26 cellular contexts compared by ENCODE assay signal in genomic region chr16:71707199-71707598, GRCh38. TPM values are rescaled to one million over a fixed set of nuclear protein-coding genes. Genes with fewer than 3 reads are reported as not detected.
DNase-seq lines count a peak whose midpoint lies in the region; ATAC-seq and TF ChIP-seq lines count a peak whose summit lies in the region.
"Had no signal": no experiment of that assay in that cellular context is flagged by ENCODE, and none has a peak within 500 bp of the region (broad histone marks: within the 10 kb centered on the region; RNA-seq: fewer than 3 reads in every experiment).

No MANE protein-coding gene starts in this region.

- H3K4ac ChIP-seq in mesenchymal stem cell (ENCODE audit: low read depth in 1 of 2, low read length in 2 of 2): no peak overlapping the region

- H2AFZ ChIP-seq in mesenchymal stem cell (ENCODE audit: low read depth, low read length): no peak overlapping the region
- H2AFZ ChIP-seq: parathyroid adenoma had no signal

- no peak overlapping the region for H2BK15ac ChIP-seq in mesenchymal stem cell (ENCODE audit: low read depth, poor library complexity, severe bottlenecking)

- H3K4me1 ChIP-seq in HAP-1: peaks cover 36% of the 10 kb centered on the region
- no peaks in the 10 kb centered on the region for H3K4me1 ChIP-seq in breast epithelium
- peaks cover 17% of the 10 kb centered on the region for H3K4me1 ChIP-seq in mesenchymal stem cell (ENCODE audit: control insufficient read depth, insufficient read depth, low read depth, low read length)
- H3K4me1 ChIP-seq: right atrium auricular region had no signal

- H3K18ac ChIP-seq in mesenchymal stem cell (ENCODE audit: low read depth in 1 of 2, low read length in 2 of 2): no peak overlapping the region

- no peak overlapping the region for H3K4me3 Mint-ChIP-seq in activated CD4-positive, alpha-beta memory T cell treated with anti-CD3 and anti-CD28 coated beads for 36 hours
- H3K4me3 Mint-ChIP-seq: activated CD4-positive, alpha-beta T cell treated with anti-CD3 and anti-CD28 coated beads for 36 hours; central memory CD8-positive, alpha-beta T cell; nephron; stimulated activated effector memory CD8-positive, alpha-beta T cell treated with anti-CD3 and anti-CD28 coated beads, Interleukin-12 subunit alpha, Interleukin-12 subunit beta, amount 100 ng/mL, for 72 hours had no signal

- WGBS in mesenchymal stem cell: 93% methylated on average over 5 of the region's 7 CpGs

- H3K9me3 ChIP-seq in HAP-1: no peaks in the 10 kb centered on the region
- no peaks in the 10 kb centered on the region for H3K9me3 ChIP-seq in breast epithelium
- H3K9me3 ChIP-seq in mesenchymal stem cell (ENCODE audit: control insufficient read depth, low read length): no peaks in the 10 kb centered on the region
- H3K9me3 ChIP-seq: mucosa of descending colon, right atrium auricular region, upper lobe of right lung had no signal

- no peak overlapping the region for H4K91ac ChIP-seq in mesenchymal stem cell (ENCODE audit: low read length)

- POLR2A ChIA-PET in activated CD4-positive, alpha-beta memory T cell treated with anti-CD3 and anti-CD28 coated beads for 36 hours (lab: Charles Lee): no interaction called here

- no peak overlapping the region for H3K14ac ChIP-seq in mesenchymal stem cell (ENCODE audit: low read length in 2 of 2)

- peaks cover 5% of the 10 kb centered on the region for H3K4me1 Mint-ChIP-seq in activated CD4-positive, alpha-beta memory T cell treated with anti-CD3 and anti-CD28 coated beads for 36 hours (ENCODE audit: low read depth)
- H3K4me1 Mint-ChIP-seq: stimulated activated effector memory CD8-positive, alpha-beta T cell treated with anti-CD3 and anti-CD28 coated beads, Interleukin-12 subunit alpha, Interleukin-12 subunit beta, amount 100 ng/mL, for 72 hours had no signal

- H3K79me1 ChIP-seq in mesenchymal stem cell (replicated peaks; ENCODE audit: low read length, poor library complexity, severe bottlenecking): peaks cover 15% of the 10 kb centered on the region

- CTCF ChIA-PET in activated CD4-positive, alpha-beta memory T cell treated with anti-CD3 and anti-CD28 coated beads for 36 hours (lab: Charles Lee): no interaction called here

- intact Hi-C loops in breast epithelium (cut with DNase I; ENCODE audit: low total_unique reads): no loop called here
- intact Hi-C loops in activated CD4-positive, alpha-beta memory T cell treated with anti-CD3 and anti-CD28 coated beads for 36 hours (cut with micrococcal nuclease): no loop called here

- H3K36me3 ChIP-seq in HAP-1 (replicated peaks) (no peaks in the 10 kb centered on the region; the same call in 1 of the 2 replicates), breast epithelium (no peaks in the 10 kb centered on the region), mesenchymal stem cell (ENCODE audit: control insufficient read depth in 1 of 2, insufficient read depth in 2 of 2, low read depth in 1 of 2, low read length in 2 of 2) (peaks cover 0 to 6% of the 10 kb centered on the region in 2 experiments)
- H3K36me3 ChIP-seq: right atrium auricular region, upper lobe of right lung had no signal

- no peaks in the 10 kb centered on the region for H3K9me3 Mint-ChIP-seq in activated CD4-positive, alpha-beta memory T cell treated with anti-CD3 and anti-CD28 coated beads for 36 hours
- H3K9me3 Mint-ChIP-seq: central memory CD8-positive, alpha-beta T cell; nephron; stimulated activated effector memory CD8-positive, alpha-beta T cell treated with anti-CD3 and anti-CD28 coated beads, Interleukin-12 subunit alpha, Interleukin-12 subunit beta, amount 100 ng/mL, for 72 hours had no signal

- H3K27ac Mint-ChIP-seq in activated CD4-positive, alpha-beta memory T cell treated with anti-CD3 and anti-CD28 coated beads for 36 hours: no peak overlapping the region
- H3K27ac Mint-ChIP-seq: activated CD4-positive, alpha-beta T cell treated with anti-CD3 and anti-CD28 coated beads for 36 hours; nephron; stimulated activated effector memory CD8-positive, alpha-beta T cell treated with anti-CD3 and anti-CD28 coated beads, Interleukin-12 subunit alpha, Interleukin-12 subunit beta, amount 100 ng/mL, for 72 hours had no signal

- DNase-seq in HAP-1 (ENCODE audit: low spot score in 2 of 2) (peak; percentile 70 to 92), breast epithelium (ENCODE audit: low spot score in 2 of 2) (no peak), mesenchymal stem cell (no peak)
- no peak for DNase-seq in activated CD4-positive, alpha-beta memory T cell treated with anti-CD3 and anti-CD28 coated beads for 36 hours
- DNase-seq in activated CD8-positive, alpha-beta memory T cell treated with anti-CD3 and anti-CD28 coated beads, Interleukin-2, amount 50 U/mL, for 48 hours: no peak
- DNase-seq: activated CD4-positive, alpha-beta T cell treated with anti-CD3 and anti-CD28 coated beads for 36 hours; activated CD8-positive, alpha-beta memory T cell treated with anti-CD3 and anti-CD28 coated beads for 24 hours; activated effector memory CD4-positive, alpha-beta T cell treated with anti-CD3 and anti-CD28 coated beads, Interleukin-2, amount 50 U/mL, for 16 hours; activated T-cell treated with anti-CD3 and anti-CD28 coated beads, Interleukin-2, amount 50 U/mL, for 1 hour; dorsolateral prefrontal cortex; EL; mucosa of descending colon; NCI-H1092; NCI-H187; SHP77; stimulated activated CD4-positive, alpha-beta T cell treated with anti-CD3 and anti-CD28 coated beads, Interleukin-12 subunit alpha, Interleukin-12 subunit beta, amount 100 ng/mL, for 4 hours; stimulated activated CD4-positive, alpha-beta T cell treated with anti-CD3 and anti-CD28 coated beads, Interleukin-4, amount 100 ng/mL, for 24 hours; substantia nigra; upper lobe of right lung had no signal

- ATAC-seq in HG03196 (IDR thresholded peaks at IDR 0.05; ENCODE audit: unreplicated experiment) (no peak), HG03571 (IDR thresholded peaks at IDR 0.05; ENCODE audit: unreplicated experiment) (no peak)
- ATAC-seq: activated CD4-positive, alpha-beta T cell treated with anti-CD3 and anti-CD28 coated beads for 36 hours; stimulated activated effector memory CD8-positive, alpha-beta T cell treated with anti-CD3 and anti-CD28 coated beads, Interleukin-12 subunit alpha, Interleukin-12 subunit beta, amount 100 ng/mL, for 72 hours; upper lobe of right lung had no signal

- no peaks in the 10 kb centered on the region for H3K36me3 Mint-ChIP-seq in activated CD4-positive, alpha-beta memory T cell treated with anti-CD3 and anti-CD28 coated beads for 36 hours
- H3K36me3 Mint-ChIP-seq: stimulated activated effector memory CD8-positive, alpha-beta T cell treated with anti-CD3 and anti-CD28 coated beads, Interleukin-12 subunit alpha, Interleukin-12 subunit beta, amount 100 ng/mL, for 72 hours had no signal

- in situ Hi-C loops in HAP-1 (cut with MboI; ENCODE audit: low sequenced_read_pairs): no loop called here

- H3K9ac ChIP-seq in mesenchymal stem cell (ENCODE audit: low read length): no peak overlapping the region
- H3K9ac ChIP-seq: parathyroid adenoma had no signal

- H2BK5ac ChIP-seq in mesenchymal stem cell (ENCODE audit: low read depth, low read length, poor library complexity, severe bottlenecking): no peak overlapping the region

- no peak overlapping the region for H4K8ac ChIP-seq in mesenchymal stem cell (ENCODE audit: low read length)

- no peak overlapping the region for H2BK12ac ChIP-seq in mesenchymal stem cell (ENCODE audit: low read length in 2 of 2)

- H3K23ac ChIP-seq in mesenchymal stem cell (ENCODE audit: low read length in 2 of 2): no peak overlapping the region

- H3K27ac ChIP-seq in breast epithelium (peak overlapping the region; percentile 37 to 71), mesenchymal stem cell (ENCODE audit: low read length, poor library complexity, severe bottlenecking) (peak overlapping the region; percentile 74)
- H3K27ac ChIP-seq: dorsolateral prefrontal cortex, parathyroid adenoma, right atrium auricular region, upper lobe of right lung had no signal

- TF ChIP-seq CTCF in breast epithelium (IDR thresholded peaks at IDR 0.05): no peak

- H2AK5ac ChIP-seq in mesenchymal stem cell (ENCODE audit: low read length, severe bottlenecking): no peak overlapping the region

- H2BK120ac ChIP-seq in mesenchymal stem cell (ENCODE audit: low read depth, low read length): no peak overlapping the region

- H3K27me3 ChIP-seq in HAP-1 (ENCODE audit: low read depth): no peaks in the 10 kb centered on the region
- H3K27me3 ChIP-seq in breast epithelium: no peaks in the 10 kb centered on the region
- no peaks in the 10 kb centered on the region for H3K27me3 ChIP-seq in mesenchymal stem cell (ENCODE audit: control insufficient read depth in 1 of 2, insufficient read depth in 1 of 2, low read length in 2 of 2)
- H3K27me3 ChIP-seq: dorsolateral prefrontal cortex, right atrium auricular region, upper lobe of right lung had no signal

- H3K4me3 ChIP-seq in HAP-1 (no peak overlapping the region), breast epithelium (no peak overlapping the region), mesenchymal stem cell (ENCODE audit: insufficient read depth in 1 of 2, low read depth in 1 of 2, low read length in 2 of 2) (peak overlapping the region in 1 of 2 experiments; percentile 14)
- H3K4me3 ChIP-seq: dorsolateral prefrontal cortex, mucosa of descending colon, right atrium auricular region, upper lobe of right lung had no signal

- H3K27me3 Mint-ChIP-seq in activated CD4-positive, alpha-beta memory T cell treated with anti-CD3 and anti-CD28 coated beads for 36 hours: no peaks in the 10 kb centered on the region
- H3K27me3 Mint-ChIP-seq: activated CD4-positive, alpha-beta T cell treated with anti-CD3 and anti-CD28 coated beads for 36 hours; central memory CD8-positive, alpha-beta T cell had no signal

- no peak for TF ChIP-seq POLR2A in breast epithelium (IDR thresholded peaks at IDR 0.05)

- peak overlapping the region; percentile 3 for H3K4me2 ChIP-seq in mesenchymal stem cell (ENCODE audit: low read length, poor library complexity, severe bottlenecking)

RNA-seq across cellular contexts. Expression of gene PHLPP2, which starts 17.3 kb away (rescaled TPM):
- 10 to 100 TPM; 12.5 to 16.1 (median 15.5) TPM for total RNA-seq in breast epithelium
- polyA plus RNA-seq in mesenchymal stem cell (2013, experiment 1 of 2): 3.2 TPM
- 3.7 TPM for polyA plus RNA-seq in mesenchymal stem cell (2013, experiment 2 of 2)
- 10 to 100 TPM; 10.2 to 11.2 TPM for total RNA-seq in activated CD4-positive, alpha-beta memory T cell treated with anti-CD3 and anti-CD28 coated beads for 36 hours

Comparison
In these comparisons a context has a peak if more than half of its experiments do, and no peak if none do; other contexts are left out.
1. DNase-seq: peak in HAP-1 (2 of 2); none in breast epithelium (0 of 2), mesenchymal stem cell (single experiment), activated CD4-positive, alpha-beta memory T cell treated with anti-CD3 and anti-CD28 coated beads for 36 hours (single experiment) and activated CD8-positive, alpha-beta memory T cell treated with anti-CD3 and anti-CD28 coated beads, Interleukin-2, amount 50 U/mL, for 48 hours (single experiment).